In the genomic region with DNA sequence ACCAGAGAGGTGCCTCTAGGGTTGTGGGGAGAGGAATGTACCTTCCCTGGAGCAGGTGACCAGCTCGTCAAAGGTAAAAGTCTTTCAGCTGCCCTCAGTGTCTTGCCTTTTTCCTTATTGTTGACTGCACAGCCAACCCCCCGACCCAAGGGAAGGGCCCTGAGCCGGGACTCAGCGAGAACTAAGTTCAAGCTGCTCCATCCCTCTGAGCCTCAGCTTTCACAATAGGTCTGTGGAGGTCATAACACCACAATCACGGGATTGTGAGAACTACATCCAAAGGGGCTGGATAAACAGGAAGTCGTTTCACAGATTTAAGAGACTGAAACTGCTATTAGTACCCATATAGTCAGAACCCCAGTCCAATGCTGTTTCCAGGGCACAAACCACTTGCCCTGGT, we compare ENCODE assay signal across 16 cellular contexts. TPM values are rescaled to one million over a fixed set of nuclear protein-coding genes. Genes with fewer than 3 reads are reported as not detected.
DNase-seq lines count a peak whose midpoint lies in the region; ATAC-seq, FAIRE-seq and TF ChIP-seq lines count a peak whose summit lies in the region.
"Had no signal": no experiment of that assay in that cellular context is flagged by ENCODE, and none has a peak within 500 bp of the region (broad histone marks: within the 10 kb centered on the region; RNA-seq: fewer than 3 reads in every experiment).

No MANE protein-coding gene starts in this region.

- no peak overlapping the region for H3K4me2 ChIP-seq in K562 (ENCODE audit: insufficient read depth, low read length)

- no peaks in the 10 kb centered on the region; the same call in 1 of the 2 replicates for H4K20me1 ChIP-seq in K562 (replicated peaks; ENCODE audit: control insufficient read depth, insufficient read depth, low read length)

- H3K4me3 ChIP-seq in K562 (no peak overlapping the region), skeletal muscle cell (ENCODE audit: low read depth, low read length) (no peak overlapping the region)
- H3K4me3 ChIP-seq: colonic mucosa had no signal

- intact Hi-C loops in K562 (cut with micrococcal nuclease): loop anchor here (10.0 kb wide), 1 partner anchor 588 kb away; no protein-coding TSS in a partner anchor

- peaks cover 5 to 13% of the 10 kb centered on the region in 2 experiments for H3K4me1 ChIP-seq in K562 (replicated peaks in 1 of 2; ENCODE audit: control insufficient read depth in 2 of 2, insufficient read depth in 2 of 2, low read length in 2 of 2)

- no peak for FAIRE-seq in K562 (lab: Jason Lieb, UNC)
- FAIRE-seq: H1 had no signal

- no peak overlapping the region for H3K9ac ChIP-seq in K562 (ENCODE audit: insufficient read depth in 1 of 2, low read depth in 2 of 2, low read length in 2 of 2)

- no peak for TF ChIP-seq POLR2A in K562 (conservative IDR thresholded peaks at IDR 0.05)

- H3K36me3 ChIP-seq in K562 (ENCODE audit: control insufficient read depth, insufficient read depth, low read length): no peaks in the 10 kb centered on the region
- H3K36me3 ChIP-seq: colonic mucosa had no signal

- in situ Hi-C loops in K562 (cut with MboI): no loop called here

- ATAC-seq in K562 (no peak), GM18858 (IDR thresholded peaks at IDR 0.05; ENCODE audit: unreplicated experiment) (no peak)
- ATAC-seq: activated naive CD8-positive, alpha-beta T cell treated with anti-CD3 and anti-CD28 coated beads, Interleukin-2, amount 50 U/mL, for 24 hours; esophagus mucosa had no signal

- no peaks in the 10 kb centered on the region for H3K9me3 ChIP-seq in K562 (replicated peaks; ENCODE audit: control insufficient read depth, insufficient read depth, low read depth, low read length)
- H3K9me3 ChIP-seq: colonic mucosa had no signal

- TF ChIP-seq RAD21 in K562 (CRISPR knock-in tag; conservative IDR thresholded peaks at IDR 0.05 in 1 of 2, IDR thresholded peaks at IDR 0.05 in 1 of 2): no peak

- H3K27ac ChIP-seq in K562 (ENCODE audit: extremely low read depth, low read depth, low read length) (no peak overlapping the region), caudate nucleus (ENCODE audit: low read depth, low read length) (no peak overlapping the region)
- H3K27ac ChIP-seq: C4-2B, colonic mucosa had no signal

- WGBS in K562 (ENCODE audit: insufficient coverage, low coverage, missing lambda C conversion rate): 19% methylated on average over 6 of the region's 6 CpGs

- no peak for TF ChIP-seq CTCF in K562 (IDR thresholded peaks at IDR 0.05 in 2 of 3, conservative IDR thresholded peaks at IDR 0.05 in 1 of 3; ENCODE audit: insufficient read depth in 2 of 3, low read depth in 1 of 3, low read length in 3 of 3)

- H2AFZ ChIP-seq in K562 (ENCODE audit: low read depth, low read length): no peak overlapping the region

- no peak for TF ChIP-seq EP300 in K562 (IDR thresholded peaks at IDR 0.05; ENCODE audit: low read length)

- POLR2A ChIA-PET in K562 (lab: Yijun Ruan, JAX): interaction anchor here (0.5 to 1.1 kb wide), 3 partner anchors 14 to 526 kb away, joined by 3 to 4 read pairs (median 3); a partner anchor contains a TSS

- BruUV-seq in K562 (replicated peaks; lab: Mats Ljungman, UMichigan): no TSS peak

- no peaks in the 10 kb centered on the region for H3K9me1 ChIP-seq in K562 (ENCODE audit: control insufficient read depth, insufficient read depth, low read length)

- CTCF ChIA-PET in K562 (lab: Yijun Ruan, JAX; ENCODE audit: low intra/inter-chr PET ratio): no interaction called here

- peaks cover 2 to 14% of the 10 kb centered on the region in 2 experiments; a peak in 1 of 5 replicates for H3K27me3 ChIP-seq in K562 (ENCODE audit: control insufficient read depth in 2 of 2, insufficient read depth in 2 of 2, low read length in 2 of 2)
- H3K27me3 ChIP-seq: colonic mucosa had no signal

- DNase-seq in M059J (ENCODE audit: low read depth): peak; percentile 11
- no peak for DNase-seq in K562 (ENCODE audit: extremely low read depth in 1 of 4, low spot score in 3 of 4)
- DNase-seq in iris pigment epithelial cell (ENCODE audit: low read depth): peak; percentile 77
- peak; percentile 23 for DNase-seq in skeletal muscle cell (ENCODE audit: low read depth)
- no peak for DNase-seq in activated CD4-positive, CD25-positive, alpha-beta regulatory T cell treated with anti-CD3 and anti-CD28 coated beads, Interleukin-2, amount 50 U/mL, for 72 hours
- DNase-seq in activated effector memory CD4-positive, alpha-beta T cell treated with anti-CD3 and anti-CD28 coated beads, Interleukin-2, amount 50 U/mL, for 16 hours: no peak
- DNase-seq in caudate nucleus (lab: John Stamatoyannopoulos, UW): no peak
- DNase-seq: activated CD4-positive, alpha-beta T cell treated with anti-CD3 and anti-CD28 coated beads, Interleukin-2, amount 10 ng/mL, durations not matched to agents 24 days and 14 days; activated naive CD8-positive, alpha-beta T cell treated with anti-CD3 and anti-CD28 coated beads, Interleukin-2, amount 50 U/mL, for 24 hours; activated T-cell treated with anti-CD3 and anti-CD28 coated beads, Interleukin-2, amount 50 U/mL, for 1 hour; T-helper 9 cell had no signal

- no peaks in the 10 kb centered on the region for H3K79me2 ChIP-seq in K562 (ENCODE audit: control insufficient read depth, insufficient read depth, low read length)

RNA-seq across cellular contexts. Expression of a gene that starts 2.6 kb away (rescaled TPM):
- 0.07 TPM in 1 of 2 replicates, not detected in the other for total RNA-seq in M059J (2014; rRNA removed; shearing (Covaris generic))
- total RNA-seq in K562 (2011; cell fraction: chromatin; rRNA removed; ENCODE audit: low replicate concordance): not detected in 2 replicates
- total RNA-seq in K562 (2011; cell fraction: nucleolus; rRNA removed): not detected in 2 replicates
- total RNA-seq in K562 (2011; cell fraction: nucleoplasm; rRNA removed): not detected in 2 replicates
- total RNA-seq in K562 (2014; rRNA removed) (not detected in 2 replicates), K562 (2014; rRNA removed; fragmentation: Illumina TruSeq; extraction: Trizol) (not detected in 2 replicates), K562 (2015; rRNA removed; fragmentation: Illumina TruSeq; extraction: Trizol) (not detected in 2 replicates), K562 (2021) (not detected in 2 replicates)
- polyA plus RNA-seq in K562 (2011; rRNA removed) (0.04 TPM in 2 replicates), K562 (2014; fragmentation: Illumina TruSeq; extraction: Trizol) (not detected in 2 replicates), K562 (2014; fragmentation: Nextera tagmentation; extraction: Ambion mirVana) (not detected), K562 (2014; rRNA removed) (not detected in 2 replicates)
- 0.03 and 0.06 TPM in 2 replicates for polyA plus RNA-seq in K562 (2011; cell fraction: cytosol; rRNA removed)
- 0.20 TPM in 1 of 2 replicates, not detected in the other for polyA plus RNA-seq in K562 (2011; cell fraction: nucleus; rRNA removed)
- not detected in 2 replicates for polyA plus RNA-seq in K562 (2012)
- not detected in 2 replicates for polyA minus RNA-seq in K562 (2011; rRNA and poly(A)+ RNA removed)
- not detected in 2 replicates for polyA minus RNA-seq in K562 (2011; cell fraction: cytosol; rRNA and poly(A)+ RNA removed)
- not detected in 2 replicates for polyA minus RNA-seq in K562 (2011; cell fraction: nucleus; rRNA and poly(A)+ RNA removed)
- total RNA-seq: activated CD4-positive, alpha-beta T cell treated with anti-CD3 and anti-CD28 coated beads, Interleukin-2, amount 10 ng/mL, durations not matched to agents 24 days and 14 days; colonic mucosa; esophagus mucosa; H1 had no signal
- polyA plus RNA-seq: H1 had no signal

RNA-seq across cellular contexts. Expression of a gene that starts 11.4 kb away (rescaled TPM):
- not detected in 2 replicates for total RNA-seq in M059J (2014; rRNA removed; shearing (Covaris generic))
- total RNA-seq in K562 (2011; cell fraction: chromatin; rRNA removed; ENCODE audit: low replicate concordance): not detected in 2 replicates
- total RNA-seq in K562 (2011; cell fraction: nucleolus; rRNA removed): not detected in 2 replicates
- total RNA-seq in K562 (2011; cell fraction: nucleoplasm; rRNA removed): not detected in 2 replicates
- total RNA-seq in K562 (2014; rRNA removed) (not detected in 2 replicates), K562 (2014; rRNA removed; fragmentation: Illumina TruSeq; extraction: Trizol) (not detected in 2 replicates), K562 (2015; rRNA removed; fragmentation: Illumina TruSeq; extraction: Trizol) (not detected in 2 replicates), K562 (2021) (not detected in 2 replicates)
- polyA plus RNA-seq in K562 (2011; rRNA removed) (not detected in 2 replicates), K562 (2014; fragmentation: Illumina TruSeq; extraction: Trizol) (not detected in 2 replicates), K562 (2014; fragmentation: Nextera tagmentation; extraction: Ambion mirVana) (not detected), K562 (2014; rRNA removed) (not detected in 2 replicates)
- not detected in 2 replicates for polyA plus RNA-seq in K562 (2011; cell fraction: cytosol; rRNA removed)
- not detected in 2 replicates for polyA plus RNA-seq in K562 (2011; cell fraction: nucleus; rRNA removed)
- polyA plus RNA-seq in K562 (2012): not detected in 2 replicates
- polyA minus RNA-seq in K562 (2011; rRNA and poly(A)+ RNA removed): not detected in 2 replicates
- not detected in 2 replicates for polyA minus RNA-seq in K562 (2011; cell fraction: cytosol; rRNA and poly(A)+ RNA removed)
- polyA minus RNA-seq in K562 (2011; cell fraction: nucleus; rRNA and poly(A)+ RNA removed): not detected in 2 replicates
- total RNA-seq: activated CD4-positive, alpha-beta T cell treated with anti-CD3 and anti-CD28 coated beads, Interleukin-2, amount 10 ng/mL, durations not matched to agents 24 days and 14 days; colonic mucosa; esophagus mucosa; H1 had no signal
- polyA plus RNA-seq: H1 had no signal

RNA-seq across cellular contexts. Expression of a gene that starts 13.1 kb away (rescaled TPM):
- total RNA-seq in M059J (2014; rRNA removed; shearing (Covaris generic)): 0.34 TPM in 1 of 2 replicates, not detected in the other
- 0.21 and 0.76 TPM in 2 replicates for total RNA-seq in K562 (2011; cell fraction: chromatin; rRNA removed; ENCODE audit: low replicate concordance)
- not detected in 2 replicates for total RNA-seq in K562 (2011; cell fraction: nucleolus; rRNA removed)
- not detected in 2 replicates for total RNA-seq in K562 (2011; cell fraction: nucleoplasm; rRNA removed)
- total RNA-seq in K562 (2014; rRNA removed): 1.1 TPM in 1 of 2 replicates, not detected in the other
- not detected in 2 replicates for total RNA-seq in K562 (2014; rRNA removed; fragmentation: Illumina TruSeq; extraction: Trizol)
- 0.11 TPM in 1 of 2 replicates, not detected in the other for total RNA-seq in K562 (2015; rRNA removed; fragmentation: Illumina TruSeq; extraction: Trizol)
- 0.22 TPM in 1 of 2 replicates, not detected in the other for total RNA-seq in K562 (2021)
- 0.16 and 0.26 TPM in 2 replicates for polyA plus RNA-seq in K562 (2011; rRNA removed)
- polyA plus RNA-seq in K562 (2011; cell fraction: cytosol; rRNA removed): 0.48 and 0.58 TPM in 2 replicates
- polyA plus RNA-seq in K562 (2011; cell fraction: nucleus; rRNA removed): 0.93 and 3.3 TPM in 2 replicates
- 0.17 and 0.36 TPM in 2 replicates for polyA plus RNA-seq in K562 (2012)
- 0.30 TPM in 1 of 2 replicates, not detected in the other for polyA plus RNA-seq in K562 (2014; fragmentation: Illumina TruSeq; extraction: Trizol)
- under 1 TPM in 1 of 2 experiments, not detected in 1; 0.13 TPM for polyA plus RNA-seq in K562 (2014; fragmentation: Nextera tagmentation; extraction: Ambion mirVana)
- 0.28 TPM in 1 of 2 replicates, not detected in the other for polyA plus RNA-seq in K562 (2014; rRNA removed)
- 0.15 and 0.28 TPM in 2 replicates for polyA minus RNA-seq in K562 (2011; rRNA and poly(A)+ RNA removed)
- not detected in 2 replicates for polyA minus RNA-seq in K562 (2011; cell fraction: cytosol; rRNA and poly(A)+ RNA removed)
- polyA minus RNA-seq in K562 (2011; cell fraction: nucleus; rRNA and poly(A)+ RNA removed): 0.22 and 0.54 TPM in 2 replicates
- total RNA-seq: activated CD4-positive, alpha-beta T cell treated with anti-CD3 and anti-CD28 coated beads, Interleukin-2, amount 10 ng/mL, durations not matched to agents 24 days and 14 days; H1 had no signal

RNA-seq across cellular contexts. Expression of a gene that starts 25.2 kb away (rescaled TPM):
- 0.05 TPM in 1 of 2 replicates, not detected in the other for total RNA-seq in M059J (2014; rRNA removed; shearing (Covaris generic))
- total RNA-seq in K562 (2011; cell fraction: chromatin; rRNA removed; ENCODE audit: low replicate concordance): not detected in 2 replicates
- not detected in 2 replicates for total RNA-seq in K562 (2011; cell fraction: nucleolus; rRNA removed)
- not detected in 2 replicates for total RNA-seq in K562 (2011; cell fraction: nucleoplasm; rRNA removed)
- total RNA-seq in K562 (2014; rRNA removed) (not detected in 2 replicates), K562 (2014; rRNA removed; fragmentation: Illumina TruSeq; extraction: Trizol) (not detected in 2 replicates), K562 (2015; rRNA removed; fragmentation: Illumina TruSeq; extraction: Trizol) (not detected in 2 replicates), K562 (2021) (not detected in 2 replicates)
- polyA plus RNA-seq in K562 (2011; rRNA removed) (not detected in 2 replicates), K562 (2014; fragmentation: Illumina TruSeq; extraction: Trizol) (not detected in 2 replicates), K562 (2014; fragmentation: Nextera tagmentation; extraction: Ambion mirVana) (not detected), K562 (2014; rRNA removed) (not detected in 2 replicates)
- polyA plus RNA-seq in K562 (2011; cell fraction: cytosol; rRNA removed): not detected in 2 replicates
- polyA plus RNA-seq in K562 (2011; cell fraction: nucleus; rRNA removed): not detected in 2 replicates
- polyA plus RNA-seq in K562 (2012): not detected in 2 replicates
- not detected in 2 replicates for polyA minus RNA-seq in K562 (2011; rRNA and poly(A)+ RNA removed)
- not detected in 2 replicates for polyA minus RNA-seq in K562 (2011; cell fraction: cytosol; rRNA and poly(A)+ RNA removed)
- not detected in 2 replicates for polyA minus RNA-seq in K562 (2011; cell fraction: nucleus; rRNA and poly(A)+ RNA removed)
- total RNA-seq: activated CD4-positive, alpha-beta T cell treated with anti-CD3 and anti-CD28 coated beads, Interleukin-2, amount 10 ng/mL, durations not matched to agents 24 days and 14 days; colonic mucosa; H1 had no signal
- polyA plus RNA-seq: H1 had no signal

RNA-seq across cellular contexts. Expression of a gene that starts 26.3 kb away (rescaled TPM):
- 6.3 and 10.2 TPM in 2 replicates for total RNA-seq in M059J (2014; rRNA removed; shearing (Covaris generic))
- total RNA-seq in K562 (2011; cell fraction: chromatin; rRNA removed; ENCODE audit: low replicate concordance): 2.1 and 4.1 TPM in 2 replicates
- total RNA-seq in K562 (2011; cell fraction: nucleolus; rRNA removed): 1.6 and 2.8 TPM in 2 replicates
- total RNA-seq in K562 (2011; cell fraction: nucleoplasm; rRNA removed): 1.2 and 3.0 TPM in 2 replicates
- total RNA-seq in K562 (2014; rRNA removed) (0.37 and 2.4 TPM in 2 replicates), K562 (2014; rRNA removed; fragmentation: Illumina TruSeq; extraction: Trizol) (0.44 and 0.89 TPM in 2 replicates), K562 (2015; rRNA removed; fragmentation: Illumina TruSeq; extraction: Trizol) (0.29 and 0.68 TPM in 2 replicates), K562 (2021) (0.34 and 0.95 TPM in 2 replicates)
- polyA plus RNA-seq in K562 (2011; rRNA removed) (2.1 and 4.4 TPM in 2 replicates), K562 (2014; fragmentation: Illumina TruSeq; extraction: Trizol) (0.49 and 1.1 TPM in 2 replicates), K562 (2014; fragmentation: Nextera tagmentation; extraction: Ambion mirVana) (under 1 TPM; 0.28 to 0.60 TPM), K562 (2014; rRNA removed) (0.56 and 2.0 TPM in 2 replicates)
- polyA plus RNA-seq in K562 (2011; cell fraction: cytosol; rRNA removed): 1.7 and 2.4 TPM in 2 replicates
- 1.9 and 8.5 TPM in 2 replicates for polyA plus RNA-seq in K562 (2011; cell fraction: nucleus; rRNA removed)
- polyA plus RNA-seq in K562 (2012): 1.1 and 1.4 TPM in 2 replicates
- 0.39 and 1.2 TPM in 2 replicates for polyA minus RNA-seq in K562 (2011; rRNA and poly(A)+ RNA removed)
- not detected in 2 replicates for polyA minus RNA-seq in K562 (2011; cell fraction: cytosol; rRNA and poly(A)+ RNA removed)
- polyA minus RNA-seq in K562 (2011; cell fraction: nucleus; rRNA and poly(A)+ RNA removed): 0.67 and 1.1 TPM in 2 replicates
- total RNA-seq: activated CD4-positive, alpha-beta T cell treated with anti-CD3 and anti-CD28 coated beads, Interleukin-2, amount 10 ng/mL, durations not matched to agents 24 days and 14 days had no signal

Comparison
In these comparisons a context has a peak if more than half of its experiments do, and no peak if none do; other contexts are left out.
1. DNase-seq: peak in M059J (single experiment), iris pigment epithelial cell (single experiment) and skeletal muscle cell (single experiment); none in K562 (0 of 4), activated CD4-positive, CD25-positive, alpha-beta regulatory T cell treated with anti-CD3 and anti-CD28 coated beads, Interleukin-2, amount 50 U/mL, for 72 hours (single experiment), activated effector memory CD4-positive, alpha-beta T cell treated with anti-CD3 and anti-CD28 coated beads, Interleukin-2, amount 50 U/mL, for 16 hours (single experiment) and caudate nucleus (0 of 61).